In genomic region chr11:68312780-68313573, GRCh38 we compare ENCODE assay signal across 8 cellular contexts.
DNase-seq lines count a peak whose midpoint lies in the region; ATAC-seq and TF ChIP-seq lines count a peak whose summit lies in the region.

No MANE protein-coding gene starts in this region.

- no peaks in the 10 kb centered on the region for H3K36me3 ChIP-seq in muscle layer of duodenum (ENCODE audit: control insufficient read depth in 1 of 2, insufficient read depth in 2 of 2, low read length in 2 of 2)

- H3K27ac ChIP-seq in RWPE1 (peak overlapping the region; percentile 93), muscle layer of duodenum (ENCODE audit: low read length) (peak overlapping the region; percentile 77)

- ATAC-seq in effector memory CD8-positive, alpha-beta T cell (replicated peaks) = peak; percentile 56

- H3K27ac Mint-ChIP-seq in effector memory CD8-positive, alpha-beta T cell = peak overlapping the region in 1 of 2 donors; percentile 38

- no peaks in the 10 kb centered on the region for H3K27me3 ChIP-seq in muscle layer of duodenum (ENCODE audit: low read depth, low read length)

- POLR2A ChIA-PET in RWPE1 (lab: Yijun Ruan, JAX; ENCODE audit: low non-redundant PET) = no interaction called here
- POLR2A ChIA-PET in HEK293T (lab: Yijun Ruan, JAX) = no interaction called here

- DNase-seq in NCI-H1417 (lab: John Stamatoyannopoulos, UW) = peak in 2 of 3 experiments; percentile 46 to 72
- DNase-seq in NCI-H1417 treated with DMSO at 0.1 percent for 48 hours (lab: John Stamatoyannopoulos, UW) = no peak
- DNase-seq in RWPE1 (ENCODE audit: low spot score) = peak; percentile 31
- DNase-seq in effector memory CD8-positive, alpha-beta T cell = peak in 1 of 3 experiments; percentile 23
- no peak for DNase-seq in medulla oblongata (ENCODE audit: extremely low spot score)
- no peak for DNase-seq in effector CD4-positive, alpha-beta T cell
- no peak for DNase-seq in HEK293T (ENCODE audit: extremely low spot score)

- no peak for TF ChIP-seq CTCF in RWPE1 (conservative IDR thresholded peaks at IDR 0.05; ENCODE audit: low read depth)

- H3K4me1 Mint-ChIP-seq in effector memory CD8-positive, alpha-beta T cell (ENCODE audit: low read depth in 2 of 2) = peaks cover 13% of the 10 kb centered on the region in 2 donors

- CTCF ChIA-PET in RWPE1 (lab: Yijun Ruan, JAX) = interaction anchor here (0.9 kb wide), 1 partner anchor 16 kb away, joined by 4 read pairs; no protein-coding TSS in a partner anchor
- CTCF ChIA-PET in HEK293T (lab: Yijun Ruan, JAX) = no interaction called here

- H3K9me3 ChIP-seq in muscle layer of duodenum (ENCODE audit: control insufficient read depth in 1 of 2, low read length in 2 of 2) = no peaks in the 10 kb centered on the region

- peak overlapping the region; percentile 80 to 81 for H3K4me3 ChIP-seq in muscle layer of duodenum (ENCODE audit: low read depth in 1 of 2, low read length in 2 of 2)

- H3K4me1 ChIP-seq in muscle layer of duodenum (ENCODE audit: control insufficient read depth in 1 of 2, insufficient read depth in 2 of 2, low read length in 2 of 2) = peaks cover 14 to 39% of the 10 kb centered on the region in 2 donors

- H3K27me3 Mint-ChIP-seq in effector memory CD8-positive, alpha-beta T cell = peaks cover 0 to 38% of the 10 kb centered on the region in 2 donors

- peaks cover 4% of the 10 kb centered on the region for H3K36me3 Mint-ChIP-seq in effector memory CD8-positive, alpha-beta T cell (ENCODE audit: insufficient read depth)

- H3K4me3 Mint-ChIP-seq in effector memory CD8-positive, alpha-beta T cell = peak overlapping the region; percentile 74 to 75

- H3K9me3 Mint-ChIP-seq in effector memory CD8-positive, alpha-beta T cell = no peaks in the 10 kb centered on the region

TF ChIP-seq in HEK293T, 16 proteins besides CTCF, POLR2A, EP300 and RAD21:
- TF ChIP-seq ZNF384 (IDR thresholded peaks at IDR 0.05) (no peak), TARDBP (IDR thresholded peaks at IDR 0.05) (no peak), ELF4 (IDR thresholded peaks at IDR 0.05) (no peak), CTBP1 (IDR thresholded peaks at IDR 0.05; ENCODE audit: borderline replicate concordance) (no peak), NFRKB (IDR thresholded peaks at IDR 0.05) (no peak), SUZ12 (IDR thresholded peaks at IDR 0.05) (no peak), L3MBTL2 (conservative IDR thresholded peaks at IDR 0.05) (no peak), BHLHE40 (IDR thresholded peaks at IDR 0.05; ENCODE audit: borderline replicate concordance) (no peak), LEF1 (IDR thresholded peaks at IDR 0.05; ENCODE audit: borderline replicate concordance) (no peak), FOXA1 (IDR thresholded peaks at IDR 0.05) (no peak), ARNT (IDR thresholded peaks at IDR 0.05) (no peak), HDGF (IDR thresholded peaks at IDR 0.05; ENCODE audit: borderline replicate concordance) (no peak), FOXM1 (IDR thresholded peaks at IDR 0.05; ENCODE audit: borderline replicate concordance) (no peak), SP1 (IDR thresholded peaks at IDR 0.05) (no peak), FOXK2 (IDR thresholded peaks at IDR 0.05) (no peak)
- TF ChIP-seq, protein P1, sequence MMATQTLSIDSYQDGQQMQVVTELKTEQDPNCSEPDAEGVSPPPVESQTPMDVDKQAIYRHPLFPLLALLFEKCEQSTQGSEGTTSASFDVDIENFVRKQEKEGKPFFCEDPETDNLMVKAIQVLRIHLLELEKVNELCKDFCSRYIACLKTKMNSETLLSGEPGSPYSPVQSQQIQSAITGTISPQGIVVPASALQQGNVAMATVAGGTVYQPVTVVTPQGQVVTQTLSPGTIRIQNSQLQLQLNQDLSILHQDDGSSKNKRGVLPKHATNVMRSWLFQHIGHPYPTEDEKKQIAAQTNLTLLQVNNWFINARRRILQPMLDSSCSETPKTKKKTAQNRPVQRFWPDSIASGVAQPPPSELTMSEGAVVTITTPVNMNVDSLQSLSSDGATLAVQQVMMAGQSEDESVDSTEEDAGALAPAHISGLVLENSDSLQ (IDR thresholded peaks at IDR 0.05) = no peak

Comparison
In these comparisons a context has a peak if more than half of its experiments do, and no peak if none do; other contexts are left out.
1. DNase-seq: peak in NCI-H1417 (2 of 3) and RWPE1 (single experiment); none in NCI-H1417 treated with DMSO at 0.1 percent for 48 hours (single experiment), medulla oblongata (single experiment), effector CD4-positive, alpha-beta T cell (single experiment) and HEK293T (single experiment).